27 cellular contexts compared by ENCODE assay signal in genomic region chr7:4074407-4074806, GRCh38.
"Had no signal": no experiment of that assay in that cellular context is flagged by ENCODE, and none has a peak within 500 bp of the region (broad histone marks: within the 10 kb centered on the region; RNA-seq: fewer than 3 reads in every experiment).

No MANE protein-coding gene starts in this region.

- H3K9ac ChIP-seq: parathyroid adenoma had no signal

- H3K4me3 Mint-ChIP-seq: effector memory CD8-positive, alpha-beta T cell; mesothelial cell of epicardium; naive thymus-derived CD4-positive, alpha-beta T cell; nephron; stimulated activated naive B cell treated with anti-CD40 and anti-IgM and Interleukin-4, amounts not matched to agents 10 μg/mL and 1 μg/mL and 100 μg/mL, for 72 hours; stimulated activated naive CD8-positive, alpha-beta T cell treated with anti-CD3 and anti-CD28 coated beads, Interleukin-15, Interleukin-2, amounts not matched to agents 100 ng/mL and 50 ng/mL, for 24 hours had no signal

- ATAC-seq: effector memory CD8-positive, alpha-beta T cell; gastrocnemius medialis; heart left ventricle; left cardiac atrium; left lung; mucosa of descending colon; naive thymus-derived CD4-positive, alpha-beta T cell; psoas muscle; right lobe of liver; stimulated activated naive B cell treated with anti-CD40 and anti-IgM and Interleukin-4, amounts not matched to agents 10 μg/mL and 1 μg/mL and 100 μg/mL, for 72 hours; upper lobe of right lung had no signal

- H3K4me1 ChIP-seq: gastrocnemius medialis, heart left ventricle, left lung, parathyroid adenoma, psoas muscle, right lobe of liver, suprapubic skin, transverse colon, upper lobe of right lung, vagina had no signal

- H3K4me3 ChIP-seq: gastrocnemius medialis, heart left ventricle, hepatocyte, left lung, mucosa of descending colon, psoas muscle, right lobe of liver, suprapubic skin, transverse colon, upper lobe of right lung, vagina had no signal

- H3K9me3 Mint-ChIP-seq: effector memory CD8-positive, alpha-beta T cell; stimulated activated naive B cell treated with anti-CD40 and anti-IgM and Interleukin-4, amounts not matched to agents 10 μg/mL and 1 μg/mL and 100 μg/mL, for 72 hours; stimulated activated naive CD8-positive, alpha-beta T cell treated with anti-CD3 and anti-CD28 coated beads, Interleukin-15, Interleukin-2, amounts not matched to agents 100 ng/mL and 50 ng/mL, for 24 hours had no signal

- H3K36me3 ChIP-seq: gastrocnemius medialis, heart left ventricle, left lung, neutrophil, right lobe of liver, transverse colon, upper lobe of right lung, vagina had no signal

- H3K27me3 Mint-ChIP-seq: stimulated activated naive CD8-positive, alpha-beta T cell treated with anti-CD3 and anti-CD28 coated beads, Interleukin-15, Interleukin-2, amounts not matched to agents 100 ng/mL and 50 ng/mL, for 24 hours had no signal

- H3K27ac Mint-ChIP-seq: effector memory CD8-positive, alpha-beta T cell; mesothelial cell of epicardium; naive thymus-derived CD4-positive, alpha-beta T cell; nephron; stimulated activated naive B cell treated with anti-CD40 and anti-IgM and Interleukin-4, amounts not matched to agents 10 μg/mL and 1 μg/mL and 100 μg/mL, for 72 hours; stimulated activated naive CD8-positive, alpha-beta T cell treated with anti-CD3 and anti-CD28 coated beads, Interleukin-15, Interleukin-2, amounts not matched to agents 100 ng/mL and 50 ng/mL, for 24 hours had no signal

- H3K36me3 Mint-ChIP-seq: stimulated activated naive B cell treated with anti-CD40 and anti-IgM and Interleukin-4, amounts not matched to agents 10 μg/mL and 1 μg/mL and 100 μg/mL, for 72 hours had no signal

- DNase-seq: cerebellar nuclear complex; cortex of kidney; effector memory CD8-positive, alpha-beta T cell; foreskin fibroblast; gastrocnemius medialis; heart left ventricle; left cardiac atrium; left lung; mesenchymal stem cell; mucosa of descending colon; naive thymus-derived CD4-positive, alpha-beta T cell; psoas muscle; right lobe of liver; small intestine; stimulated activated CD4-positive, alpha-beta T cell treated with anti-CD3 and anti-CD28 coated beads, Interleukin-15, amount 100 ng/mL, for 24 hours; stimulated activated CD4-positive, alpha-beta T cell treated with anti-CD3 and anti-CD28 coated beads, Interleukin-2, amount 100 ng/mL, for 48 hours; stimulated activated naive B cell treated with anti-CD40 and anti-IgM and Interleukin-4, amounts not matched to agents 10 μg/mL and 1 μg/mL and 100 μg/mL, for 72 hours; transverse colon; upper lobe of right lung had no signal

- H3K27ac ChIP-seq: gastrocnemius medialis, heart left ventricle, hepatocyte, left lung, neutrophil, parathyroid adenoma, psoas muscle, right lobe of liver, suprapubic skin, transverse colon, upper lobe of right lung, vagina had no signal

- H3K27me3 ChIP-seq: gastrocnemius medialis, heart left ventricle, hepatocyte, left lung, neutrophil, right lobe of liver, suprapubic skin, transverse colon, upper lobe of right lung, vagina had no signal

- H3K9me3 ChIP-seq: gastrocnemius medialis, heart left ventricle, mucosa of descending colon, neutrophil, psoas muscle, right lobe of liver, suprapubic skin, transverse colon, upper lobe of right lung, vagina had no signal

- H3K4me1 Mint-ChIP-seq: stimulated activated naive B cell treated with anti-CD40 and anti-IgM and Interleukin-4, amounts not matched to agents 10 μg/mL and 1 μg/mL and 100 μg/mL, for 72 hours had no signal
